ENCODE assay signal across 35 cellular contexts in genomic region chr7:55230014-55230413, GRCh38.
"Had no signal": no experiment of that assay in that cellular context is flagged by ENCODE, and none has a peak within 500 bp of the region (broad histone marks: within the 10 kb centered on the region; RNA-seq: fewer than 3 reads in every experiment).

No MANE protein-coding gene starts in this region.

- H3K27ac Mint-ChIP-seq: activated CD4-positive, alpha-beta memory T cell treated with anti-CD3 and anti-CD28 coated beads, Interleukin-2, amount 10 ng/mL, durations not matched to agents 7 days and 5 days; activated CD4-positive, alpha-beta T cell treated with anti-CD3 and anti-CD28 coated beads for 36 hours; activated CD4-positive, alpha-beta T cell treated with anti-CD3 and anti-CD28 coated beads, Interleukin-2, amount 10 ng/mL, durations not matched to agents 7 days and 5 days; activated CD8-positive, alpha-beta memory T cell treated with anti-CD3 and anti-CD28 coated beads, Interleukin-2, amount 10 ng/mL, durations not matched to agents 7 days and 5 days; activated naive CD4-positive, alpha-beta T cell treated with anti-CD3 and anti-CD28 coated beads, Interleukin-2, amount 10 ng/mL, durations not matched to agents 7 days and 5 days; activated naive CD4-positive, alpha-beta T cell treated with anti-CD3 and anti-CD28 coated beads, Interleukin-2, amount 50 U/mL, for 24 hours; activated naive CD8-positive, alpha-beta T cell; activated naive CD8-positive, alpha-beta T cell treated with anti-CD3 and anti-CD28 coated beads, Interleukin-2, amount 10 ng/mL, durations not matched to agents 7 days and 5 days; activated naive CD8-positive, alpha-beta T cell treated with anti-CD3 and anti-CD28 coated beads, Interleukin-2, amount 50 U/mL, for 24 hours; activated T-cell treated with anti-CD3 and anti-CD28 coated beads, Interleukin-2, amount 50 U/mL, for 24 hours; activated T-helper 2 cell treated with anti-CD3 and anti-CD28 coated beads, Interferon-gamma antibody, Interleukin-2, Interleukin-4, amounts not matched to agents 10 μg/mL and 5 μg/mL and 100 μg/mL, durations not matched to agents 14 hours and 24 hours and 36 hours; brain; T-helper 1 cell treated with Interleukin-12 subunit alpha and Interleukin-12 subunit beta and Interleukin-4 antibody, amounts not matched to agents 30 μg/mL and 1 μg/mL, for 36 hours; T-helper 2 cell treated with Interferon-gamma antibody and Interleukin-4, amounts not matched to agents 5 μg/mL and 100 μg/mL, for 36 hours; WTC11 had no signal

- DNase-seq: activated CD4-positive, alpha-beta memory T cell treated with anti-CD3 and anti-CD28 coated beads, Interleukin-2, amount 10 ng/mL, durations not matched to agents 7 days and 5 days; activated CD4-positive, alpha-beta T cell treated with anti-CD3 and anti-CD28 coated beads for 1 hour; activated CD4-positive, alpha-beta T cell treated with anti-CD3 and anti-CD28 coated beads for 36 hours; activated CD4-positive, alpha-beta T cell treated with anti-CD3 and anti-CD28 coated beads for 48 hours; activated CD4-positive, alpha-beta T cell treated with anti-CD3 and anti-CD28 coated beads, Interleukin-2, amount 10 ng/mL, durations not matched to agents 7 days and 5 days; activated CD4-positive, alpha-beta T cell treated with anti-CD3 and anti-CD28 coated beads, Interleukin-2, amount 50 U/mL, for 48 hours; activated CD4-positive, CD25-positive, alpha-beta regulatory T cell; activated CD8-positive, alpha-beta memory T cell treated with anti-CD3 and anti-CD28 coated beads for 24 hours; activated CD8-positive, alpha-beta memory T cell treated with anti-CD3 and anti-CD28 coated beads, Interleukin-2, amount 10 ng/mL, durations not matched to agents 7 days and 5 days; activated CD8-positive, alpha-beta memory T cell treated with anti-CD3 and anti-CD28 coated beads, Interleukin-2, amount 50 U/mL, for 48 hours; activated effector memory CD4-positive, alpha-beta T cell treated with Interleukin-2 at 50 U/mL for 16 hours; activated gamma-delta T cell; activated naive CD4-positive, alpha-beta T cell treated with anti-CD3 and anti-CD28 coated beads, Interleukin-2, amount 10 ng/mL, durations not matched to agents 7 days and 5 days; activated naive CD4-positive, alpha-beta T cell treated with Interleukin-2 at 50 U/mL for 16 hours; activated naive CD8-positive, alpha-beta T cell treated with anti-CD3 and anti-CD28 coated beads, Interleukin-2, amount 10 ng/mL, durations not matched to agents 7 days and 5 days; activated naive CD8-positive, alpha-beta T cell treated with anti-CD3 and anti-CD28 coated beads, Interleukin-2, amount 50 U/mL, for 24 hours; activated T-cell treated with anti-CD3 and anti-CD28 coated beads, Interleukin-2, amount 50 U/mL, for 24 hours; activated T-cell treated with anti-CD3 and anti-CD28 coated beads, Interleukin-2, amount 50 U/mL, for 48 hours; amygdala; anterior cingulate cortex; caudate nucleus; cerebellar nuclear complex; T-helper 1 cell; T-helper 2 cell; T-helper 9 cell; WERI-Rb-1 had no signal

- H3K4me1 Mint-ChIP-seq: activated CD4-positive, alpha-beta memory T cell treated with anti-CD3 and anti-CD28 coated beads, Interleukin-2, amount 10 ng/mL, durations not matched to agents 7 days and 5 days; activated CD4-positive, alpha-beta T cell treated with anti-CD3 and anti-CD28 coated beads for 36 hours; activated CD4-positive, alpha-beta T cell treated with anti-CD3 and anti-CD28 coated beads, Interleukin-2, amount 10 ng/mL, durations not matched to agents 7 days and 5 days; activated CD8-positive, alpha-beta memory T cell treated with anti-CD3 and anti-CD28 coated beads, Interleukin-2, amount 10 ng/mL, durations not matched to agents 7 days and 5 days; activated naive CD4-positive, alpha-beta T cell treated with anti-CD3 and anti-CD28 coated beads, Interleukin-2, amount 10 ng/mL, durations not matched to agents 7 days and 5 days; activated naive CD4-positive, alpha-beta T cell treated with anti-CD3 and anti-CD28 coated beads, Interleukin-2, amount 50 U/mL, for 24 hours; activated naive CD8-positive, alpha-beta T cell treated with anti-CD3 and anti-CD28 coated beads, Interleukin-2, amount 10 ng/mL, durations not matched to agents 7 days and 5 days; activated naive CD8-positive, alpha-beta T cell treated with anti-CD3 and anti-CD28 coated beads, Interleukin-2, amount 50 U/mL, for 24 hours; central memory CD8-positive, alpha-beta T cell; WTC11 had no signal

- H3K4me3 Mint-ChIP-seq: activated CD4-positive, alpha-beta memory T cell treated with anti-CD3 and anti-CD28 coated beads, Interleukin-2, amount 10 ng/mL, durations not matched to agents 7 days and 5 days; activated CD4-positive, alpha-beta T cell treated with anti-CD3 and anti-CD28 coated beads for 36 hours; activated CD4-positive, alpha-beta T cell treated with anti-CD3 and anti-CD28 coated beads, Interleukin-2, amount 10 ng/mL, durations not matched to agents 7 days and 5 days; activated CD8-positive, alpha-beta memory T cell treated with anti-CD3 and anti-CD28 coated beads, Interleukin-2, amount 10 ng/mL, durations not matched to agents 7 days and 5 days; activated naive CD4-positive, alpha-beta T cell treated with anti-CD3 and anti-CD28 coated beads, Interleukin-2, amount 10 ng/mL, durations not matched to agents 7 days and 5 days; activated naive CD4-positive, alpha-beta T cell treated with anti-CD3 and anti-CD28 coated beads, Interleukin-2, amount 50 U/mL, for 24 hours; activated naive CD8-positive, alpha-beta T cell; activated naive CD8-positive, alpha-beta T cell treated with anti-CD3 and anti-CD28 coated beads, Interleukin-2, amount 10 ng/mL, durations not matched to agents 7 days and 5 days; activated naive CD8-positive, alpha-beta T cell treated with anti-CD3 and anti-CD28 coated beads, Interleukin-2, amount 50 U/mL, for 24 hours; activated T-cell treated with anti-CD3 and anti-CD28 coated beads, Interleukin-2, amount 50 U/mL, for 24 hours; brain; central memory CD8-positive, alpha-beta T cell; T-helper 1 cell treated with Interleukin-12 subunit alpha and Interleukin-12 subunit beta and Interleukin-4 antibody, amounts not matched to agents 30 μg/mL and 1 μg/mL, for 36 hours; T-helper 2 cell treated with Interferon-gamma antibody and Interleukin-4, amounts not matched to agents 5 μg/mL and 100 μg/mL, for 36 hours; WTC11 had no signal

- H3K36me3 Mint-ChIP-seq: activated CD8-positive, alpha-beta memory T cell treated with anti-CD3 and anti-CD28 coated beads, Interleukin-2, amount 10 ng/mL, durations not matched to agents 7 days and 5 days; activated naive CD4-positive, alpha-beta T cell treated with anti-CD3 and anti-CD28 coated beads, Interleukin-2, amount 10 ng/mL, durations not matched to agents 7 days and 5 days; activated naive CD4-positive, alpha-beta T cell treated with anti-CD3 and anti-CD28 coated beads, Interleukin-2, amount 50 U/mL, for 24 hours; activated naive CD8-positive, alpha-beta T cell treated with anti-CD3 and anti-CD28 coated beads, Interleukin-2, amount 10 ng/mL, durations not matched to agents 7 days and 5 days; brain had no signal

- H3K9me3 Mint-ChIP-seq: activated naive CD4-positive, alpha-beta T cell treated with anti-CD3 and anti-CD28 coated beads, Interleukin-2, amount 10 ng/mL, durations not matched to agents 7 days and 5 days; activated T-helper 2 cell treated with anti-CD3 and anti-CD28 coated beads, Interferon-gamma antibody, Interleukin-2, Interleukin-4, amounts not matched to agents 10 μg/mL and 5 μg/mL and 100 μg/mL, durations not matched to agents 14 hours and 24 hours and 36 hours; T-helper 2 cell treated with Interferon-gamma antibody and Interleukin-4, amounts not matched to agents 5 μg/mL and 100 μg/mL, for 36 hours had no signal

- ATAC-seq: activated CD4-positive, alpha-beta T cell treated with anti-CD3 and anti-CD28 coated beads for 36 hours; activated CD4-positive, CD25-positive, alpha-beta regulatory T cell treated with anti-CD3 and anti-CD28 coated beads, Interleukin-2, amount 50 U/mL, for 24 hours; activated CD8-positive, alpha-beta memory T cell treated with anti-CD3 and anti-CD28 coated beads, Interleukin-2, amount 10 ng/mL, durations not matched to agents 7 days and 5 days; activated naive CD8-positive, alpha-beta T cell treated with anti-CD3 and anti-CD28 coated beads, Interleukin-2, amount 50 U/mL, for 24 hours; WTC11 had no signal
